ENCODE assay signal across 22 cellular contexts in genomic region chr9:135217836-135218235, GRCh38.
DNase-seq lines count a peak whose midpoint lies in the region; ATAC-seq, FAIRE-seq and TF ChIP-seq lines count a peak whose summit lies in the region.
"Had no signal": no experiment of that assay in that cellular context is flagged by ENCODE, and none has a peak within 500 bp of the region (broad histone marks: within the 10 kb centered on the region; RNA-seq: fewer than 3 reads in every experiment).

No MANE protein-coding gene starts in this region.

- peak in 3 of 5 donors; percentile 3 to 25 (median 7) for DNase-seq in heart left ventricle
- DNase-seq in right atrium auricular region (ENCODE audit: low spot score): no peak
- DNase-seq in WERI-Rb-1: peak; percentile 6
- peak; percentile 45 for DNase-seq in kidney
- peak; percentile 33 to 58 for DNase-seq in aorta
- no peak for DNase-seq in KG1 (lab: John Stamatoyannopoulos, UW)
- DNase-seq in D341Med (ENCODE audit: low spot score): no peak
- DNase-seq in RPMI8226: no peak
- DNase-seq: 8988T; CD8-positive, alpha-beta T cell; DND-41; GDM1; MV-4-11; NCI-H1417; NCI-H187 treated with DMSO at 0.1 percent for 48 hours; PC-3 had no signal

- no peak for TF ChIP-seq POLR2A in heart left ventricle (IDR thresholded peaks at IDR 0.05)

- ATAC-seq in heart left ventricle: no peak
- ATAC-seq in aorta (ENCODE audit: low FRiP score): no peak
- ATAC-seq: CD8-positive, alpha-beta T cell; K562; PC-3 had no signal

- H3K4me1 ChIP-seq in heart left ventricle (peaks cover 0 to 38% (median 5%) of the 10 kb centered on the region in 12 donors), right atrium auricular region (peaks cover 0 to 38% of the 10 kb centered on the region in 2 donors), kidney (ENCODE audit: control insufficient read depth in 1 of 2, insufficient read depth in 1 of 2, low read depth in 1 of 2, low read length in 2 of 2) (no peaks in the 10 kb centered on the region), aorta (ENCODE audit: control insufficient read depth in 1 of 2, insufficient read depth in 2 of 2, low read length in 2 of 2) (no peaks in the 10 kb centered on the region)

- H3K9ac ChIP-seq in kidney (ENCODE audit: low read length in 2 of 2): no peak overlapping the region
- H3K9ac ChIP-seq: GM23248 had no signal

- H3K9me3 ChIP-seq in heart left ventricle (no peaks in the 10 kb centered on the region), right atrium auricular region (no peaks in the 10 kb centered on the region), WERI-Rb-1 (ENCODE audit: severe bottlenecking) (no peaks in the 10 kb centered on the region), kidney (ENCODE audit: control insufficient read depth in 1 of 2, low read length in 2 of 2) (no peaks in the 10 kb centered on the region), aorta (ENCODE audit: control insufficient read depth, low read length) (no peaks in the 10 kb centered on the region)
- H3K9me3 ChIP-seq: BE2C had no signal

- 56 to 64% (median 61%) methylated on average over 5 of the region's 5 CpGs for WGBS in heart left ventricle, 4 donors
- WGBS in aorta, 2 donors: 54 to 65% methylated on average over 5 of the region's 5 CpGs

- no peaks in the 10 kb centered on the region for H3K36me3 ChIP-seq in heart left ventricle
- no peaks in the 10 kb centered on the region for H3K36me3 ChIP-seq in right atrium auricular region
- H3K36me3 ChIP-seq in WERI-Rb-1: no peaks in the 10 kb centered on the region
- H3K36me3 ChIP-seq in kidney (ENCODE audit: control insufficient read depth in 1 of 2, insufficient read depth in 2 of 2, low read length in 2 of 2): no peaks in the 10 kb centered on the region
- no peaks in the 10 kb centered on the region for H3K36me3 ChIP-seq in aorta (ENCODE audit: control insufficient read depth in 1 of 2, insufficient read depth in 2 of 2, low read length in 1 of 2)
- H3K36me3 ChIP-seq: BE2C had no signal

- TF ChIP-seq CTCF in heart left ventricle (IDR thresholded peaks at IDR 0.05) (no peak), right atrium auricular region (IDR thresholded peaks at IDR 0.05) (no peak), WERI-Rb-1 (IDR thresholded peaks at IDR 0.05; ENCODE audit: low read depth, low read length) (no peak), kidney (IDR thresholded peaks at IDR 0.05; ENCODE audit: borderline replicate concordance, extremely low read depth, insufficient read depth) (no peak)

- peaks cover 0 to 66% (median 22%) of the 10 kb centered on the region in 9 donors for H3K27me3 ChIP-seq in heart left ventricle
- no peaks in the 10 kb centered on the region for H3K27me3 ChIP-seq in right atrium auricular region
- H3K27me3 ChIP-seq in WERI-Rb-1 (ENCODE audit: insufficient read depth, low read depth, severe bottlenecking): no peaks in the 10 kb centered on the region
- H3K27me3 ChIP-seq in aorta (ENCODE audit: control insufficient read depth in 1 of 2, insufficient read depth in 2 of 2, low read length in 1 of 2): no peaks in the 10 kb centered on the region
- H3K27me3 ChIP-seq: BE2C had no signal

- H3K27ac ChIP-seq in heart left ventricle (no peak overlapping the region), right atrium auricular region (no peak overlapping the region), WERI-Rb-1 (no peak overlapping the region), kidney (ENCODE audit: low read depth in 2 of 2, low read length in 2 of 2) (no peak overlapping the region), aorta (ENCODE audit: low read depth in 1 of 2, low read length in 2 of 2) (no peak overlapping the region)
- H3K27ac ChIP-seq: GM23248 had no signal

- H3K4me3 ChIP-seq in heart left ventricle (no peak overlapping the region), right atrium auricular region (no peak overlapping the region), WERI-Rb-1 (ENCODE audit: low read depth, low read length) (no peak overlapping the region), kidney (ENCODE audit: low read length in 2 of 2) (no peak overlapping the region), aorta (ENCODE audit: low read length in 2 of 2) (no peak overlapping the region)
- H3K4me3 ChIP-seq: GM23248, K562, SK-N-MC had no signal

- intact Hi-C loops in heart left ventricle (cut with DNase I) (loop anchor here in 1 of 10 donors (5.0 kb wide), 1 partner anchor 84 kb away; no protein-coding TSS in a partner anchor), kidney (cut with DNase I) (no loop called here), aorta (cut with DNase I) (no loop called here)

- no peak for FAIRE-seq in kidney (lab: Jason Lieb, UNC)
- FAIRE-seq: GM12891, GM18507, K562 had no signal

Comparison
In these comparisons a context has a peak if more than half of its experiments do, and no peak if none do; other contexts are left out.
1. DNase-seq: peak in heart left ventricle (3 of 5), WERI-Rb-1 (single experiment), kidney (single experiment) and aorta (2 of 2); none in right atrium auricular region (single experiment), KG1 (single experiment), D341Med (single experiment) and RPMI8226 (single experiment).